ENCODE assay signal across 8 cellular contexts in the genomic region with DNA sequence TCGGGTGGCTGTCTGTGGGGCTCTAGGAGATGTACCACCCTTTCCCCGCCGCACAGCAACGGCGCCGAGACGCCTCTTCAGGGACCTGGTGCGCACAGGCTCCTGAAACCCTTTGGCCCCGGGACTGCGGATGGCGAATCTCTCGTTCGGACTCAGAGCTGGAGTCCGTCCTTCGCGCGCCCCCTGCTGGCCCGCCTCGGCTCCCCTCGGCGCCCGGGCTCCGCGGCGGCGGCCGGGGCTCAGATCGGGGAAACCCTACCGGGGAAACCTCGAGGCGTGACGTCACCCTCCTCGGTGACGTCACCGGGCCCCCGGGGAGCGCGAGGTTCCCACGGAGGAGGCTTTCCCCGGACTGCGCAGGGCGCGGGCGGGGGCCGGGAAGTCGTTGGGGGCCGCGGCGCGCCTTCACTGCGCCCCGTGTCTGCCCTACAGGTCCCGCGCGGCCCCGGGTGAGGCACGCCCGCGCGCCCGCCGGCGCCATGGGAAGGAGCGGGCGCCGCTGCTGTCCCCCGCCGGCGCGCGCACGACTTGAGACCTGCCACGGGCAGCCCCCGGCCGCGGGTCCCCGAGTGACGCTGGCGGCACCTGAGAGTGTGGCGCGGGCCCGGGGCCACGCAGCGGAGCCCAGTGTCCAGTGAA.
DNase-seq lines count a peak whose midpoint lies in the region; ATAC-seq and TF ChIP-seq lines count a peak whose summit lies in the region.

No MANE protein-coding gene starts in this region.

- H3K4me3 ChIP-seq in AG10803 (ENCODE audit: low read length) (peak overlapping the region; percentile 49), choroid plexus epithelial cell (ENCODE audit: low read depth, low read length) (peak overlapping the region; percentile 54)

- peak overlapping the region; percentile 38 for H3K27ac ChIP-seq in layer of hippocampus (ENCODE audit: low read depth, low read length)

- TF ChIP-seq CTCF in AG10803 (conservative IDR thresholded peaks at IDR 0.05; ENCODE audit: low read length): peak; percentile 54
- peak; percentile 63 for TF ChIP-seq CTCF in choroid plexus epithelial cell (conservative IDR thresholded peaks at IDR 0.05; ENCODE audit: low read depth, low read length)

- peak; percentile 76 for DNase-seq in AG10803 (ENCODE audit: low read depth)
- DNase-seq in NCI-H345 (lab: John Stamatoyannopoulos, UW): peak; percentile 92
- DNase-seq in activated CD4-positive, alpha-beta T cell treated with anti-CD3 and anti-CD28 coated beads for 4 hours: peak; percentile 92 to 94
- peak; percentile 87 for DNase-seq in choroid plexus epithelial cell (ENCODE audit: low read depth)
- DNase-seq in stimulated activated CD4-positive, alpha-beta T cell treated with anti-CD3 and anti-CD28 coated beads, Interleukin-1b, Interleukin-23, amount 100 ng/mL, for 24 hours (ENCODE audit: low read depth in 4 of 4, low spot score in 1 of 4): peak; percentile 83 to 95 (median 90)

- no peaks in the 10 kb centered on the region for H3K27me3 ChIP-seq in layer of hippocampus (ENCODE audit: control insufficient read depth, insufficient read depth, low read length)

- ATAC-seq in GM18907 (IDR thresholded peaks at IDR 0.05; ENCODE audit: unreplicated experiment) (peak; percentile 47), HG03139 (IDR thresholded peaks at IDR 0.05; ENCODE audit: unreplicated experiment) (peak; percentile 47)

Comparison
In these comparisons a context has a peak if more than half of its experiments do, and no peak if none do; other contexts are left out.
1. Peak in every context shown above with its lines: DNase-seq, ATAC-seq, H3K4me3 ChIP-seq and H3K27ac ChIP-seq.